In the genomic region with DNA sequence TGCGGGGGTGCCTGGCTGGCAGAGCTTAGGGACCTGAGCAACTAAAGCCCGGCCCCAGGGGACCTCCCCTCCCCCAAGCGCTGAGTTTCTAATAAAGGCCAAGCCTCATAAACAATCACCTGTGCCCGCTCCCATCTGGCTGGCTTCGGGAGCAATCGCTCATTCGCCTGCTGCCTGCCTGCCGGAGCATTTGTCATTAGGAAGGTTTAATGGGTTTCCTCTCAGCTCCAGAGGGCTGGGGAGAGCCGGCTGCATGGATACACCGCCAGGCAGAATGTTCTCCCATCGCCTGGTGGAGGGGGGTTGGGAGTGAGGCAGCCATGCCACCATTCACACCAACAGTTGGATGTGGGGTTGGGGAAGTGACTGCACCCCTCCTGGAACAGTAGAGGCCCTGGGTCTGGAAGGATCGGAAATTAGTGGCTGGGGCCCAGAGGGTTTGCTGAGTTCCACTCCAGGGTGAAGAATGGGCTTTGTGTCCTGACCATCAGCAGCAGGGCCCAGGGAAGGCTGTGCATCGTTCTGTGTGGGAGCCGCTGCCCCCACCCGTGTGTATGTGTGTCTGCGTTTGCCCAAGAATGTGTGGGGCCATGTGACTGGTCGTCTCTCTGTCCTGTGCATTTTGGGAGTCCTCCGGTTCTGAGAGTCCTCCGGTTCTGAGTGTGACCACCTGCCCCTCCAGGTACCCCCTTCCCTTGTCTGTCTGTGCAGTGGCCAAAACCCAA, we compare ENCODE assay signal across 1 cellular context.
TF ChIP-seq lines count a peak whose summit lies in the region.

No MANE protein-coding gene starts in this region.

TF ChIP-seq in H1, 55 proteins besides CTCF, POLR2A, EP300 and RAD21:
- no peak; the same call in 1 of the 2 replicates for TF ChIP-seq POLR2AphosphoS5 (IDR thresholded peaks at IDR 0.05; ENCODE audit: low read depth, low read length)
- no peak for TF ChIP-seq MAFK (IDR thresholded peaks at IDR 0.05; ENCODE audit: low read depth, low read length)
- no peak for TF ChIP-seq SIRT6 (IDR thresholded peaks at IDR 0.05; ENCODE audit: low read length)
- TF ChIP-seq SUZ12 (IDR thresholded peaks at IDR 0.05; ENCODE audit: low read length) = no peak
- TF ChIP-seq, protein P1, sequence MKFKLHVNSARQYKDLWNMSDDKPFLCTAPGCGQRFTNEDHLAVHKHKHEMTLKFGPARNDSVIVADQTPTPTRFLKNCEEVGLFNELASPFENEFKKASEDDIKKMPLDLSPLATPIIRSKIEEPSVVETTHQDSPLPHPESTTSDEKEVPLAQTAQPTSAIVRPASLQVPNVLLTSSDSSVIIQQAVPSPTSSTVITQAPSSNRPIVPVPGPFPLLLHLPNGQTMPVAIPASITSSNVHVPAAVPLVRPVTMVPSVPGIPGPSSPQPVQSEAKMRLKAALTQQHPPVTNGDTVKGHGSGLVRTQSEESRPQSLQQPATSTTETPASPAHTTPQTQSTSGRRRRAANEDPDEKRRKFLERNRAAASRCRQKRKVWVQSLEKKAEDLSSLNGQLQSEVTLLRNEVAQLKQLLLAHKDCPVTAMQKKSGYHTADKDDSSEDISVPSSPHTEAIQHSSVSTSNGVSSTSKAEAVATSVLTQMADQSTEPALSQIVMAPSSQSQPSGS (IDR thresholded peaks at IDR 0.05; ENCODE audit: low read length) = no peak
- TF ChIP-seq SP1 (IDR thresholded peaks at IDR 0.05; ENCODE audit: low read depth, low read length) = no peak
- TF ChIP-seq BRCA1 (IDR thresholded peaks at IDR 0.05; ENCODE audit: low read depth, low read length) = no peak
- TF ChIP-seq KDM1A (IDR thresholded peaks at IDR 0.05; ENCODE audit: borderline replicate concordance, low read length) = no peak
- TF ChIP-seq GTF2F1 (IDR thresholded peaks at IDR 0.05; ENCODE audit: borderline replicate concordance, low read depth, low read length) = no peak
- no peak for TF ChIP-seq RXRA (IDR thresholded peaks at IDR 0.05; ENCODE audit: insufficient read depth, low read depth, low read length)
- no peak for TF ChIP-seq CHD1 (IDR thresholded peaks at IDR 0.05; ENCODE audit: low read depth, low read length)
- no peak for TF ChIP-seq SIN3A (conservative IDR thresholded peaks at IDR 0.05 in 1 of 2, IDR thresholded peaks at IDR 0.05 in 1 of 2; ENCODE audit: low read depth in 1 of 2, low read length in 2 of 2)
- no peak for TF ChIP-seq RFX5 (IDR thresholded peaks at IDR 0.05; ENCODE audit: borderline replicate concordance, low read depth, low read length)
- TF ChIP-seq TCF12 (IDR thresholded peaks at IDR 0.05; ENCODE audit: low read depth, low read length) = no peak
- TF ChIP-seq ASH2L (IDR thresholded peaks at IDR 0.05; ENCODE audit: low read length) = no peak
